Comparison of ENCODE assay signal across 25 cellular contexts in the genomic region with DNA sequence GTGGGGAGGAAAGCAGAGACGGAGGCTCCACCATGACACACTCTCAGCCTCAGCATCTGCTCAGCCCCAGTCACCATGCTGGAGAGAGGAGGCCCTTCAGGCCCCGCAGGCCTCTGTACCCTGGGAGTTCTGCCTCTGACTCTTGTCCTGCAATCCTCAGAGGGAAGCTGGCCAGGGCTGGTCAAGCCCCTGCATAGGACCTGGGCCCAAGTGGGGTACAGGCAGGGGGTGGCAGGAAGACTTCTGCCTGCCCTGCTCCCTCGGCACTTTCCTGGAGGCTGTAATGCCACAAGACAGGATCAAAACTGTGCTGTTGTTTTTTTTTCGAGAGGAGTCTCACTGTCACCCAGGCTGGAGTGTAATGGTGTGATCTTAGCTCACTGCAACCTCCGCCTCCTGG. TPM values are rescaled to one million over a fixed set of nuclear protein-coding genes. Genes with fewer than 3 reads are reported as not detected.
DNase-seq lines count a peak whose midpoint lies in the region; ATAC-seq and TF ChIP-seq lines count a peak whose summit lies in the region.
"Had no signal": no experiment of that assay in that cellular context is flagged by ENCODE, and none has a peak within 500 bp of the region (broad histone marks: within the 10 kb centered on the region; RNA-seq: fewer than 3 reads in every experiment).

No MANE protein-coding gene starts in this region.

- no TSS peak for BruUV-seq in mammary epithelial cell (replicated peaks; lab: Mats Ljungman, UMichigan)

- no peaks in the 10 kb centered on the region for H3K9me2 ChIP-seq in GM23338 (ENCODE audit: insufficient read depth)

- H3K79me2 ChIP-seq in GM23338 (replicated peaks; ENCODE audit: insufficient read depth) (no peaks in the 10 kb centered on the region), neural progenitor cell (ENCODE audit: low read depth) (no peaks in the 10 kb centered on the region), mammary epithelial cell (ENCODE audit: insufficient read depth, low read length) (no peaks in the 10 kb centered on the region)

- H4K20me1 ChIP-seq in GM23338 (replicated peaks; ENCODE audit: insufficient read depth) = no peaks in the 10 kb centered on the region
- no peaks in the 10 kb centered on the region for H4K20me1 ChIP-seq in neural progenitor cell (ENCODE audit: low read depth)
- no peaks in the 10 kb centered on the region for H4K20me1 ChIP-seq in mammary epithelial cell (ENCODE audit: insufficient read depth, low read length)
- H4K20me1 ChIP-seq: BLaER1 treated with 17β-estradiol and CSF1 and Interleukin-3, amounts not matched to agents 10 nM and 100 nM had no signal

- no peaks in the 10 kb centered on the region for H3K4me1 ChIP-seq in GM23338 (ENCODE audit: insufficient read depth)
- H3K4me1 ChIP-seq in neural progenitor cell = no peaks in the 10 kb centered on the region
- H3K4me1 ChIP-seq in mammary epithelial cell (ENCODE audit: insufficient read depth, low read length) = no peaks in the 10 kb centered on the region
- H3K4me1 ChIP-seq: BE2C had no signal

- H3K27me3 ChIP-seq in GM23338 (ENCODE audit: insufficient read depth) = no peaks in the 10 kb centered on the region
- H3K27me3 ChIP-seq in neural progenitor cell = no peaks in the 10 kb centered on the region
- H3K27me3 ChIP-seq in mammary epithelial cell (ENCODE audit: insufficient read depth, low read length) = no peaks in the 10 kb centered on the region
- H3K27me3 ChIP-seq: BE2C; BLaER1 treated with 17β-estradiol and CSF1 and Interleukin-3, amounts not matched to agents 10 nM and 100 nM had no signal

- ATAC-seq in GM23338 = peak; percentile 23; the same call in 1 of the 3 replicates
- ATAC-seq in stimulated activated effector memory CD8-positive, alpha-beta T cell treated with anti-CD3 and anti-CD28 coated beads, Interleukin-12 subunit alpha, Interleukin-12 subunit beta, amount 100 ng/mL, for 72 hours = peak; percentile 31
- ATAC-seq in GM18517 (IDR thresholded peaks at IDR 0.05; ENCODE audit: unreplicated experiment) = no peak
- ATAC-seq: A549, GM12878, HCT116 had no signal

- WGBS in mammary epithelial cell (ENCODE audit: low coverage, missing lambda C conversion rate) = 94% methylated on average over 5 of the region's 5 CpGs

- in situ Hi-C loops in mammary epithelial cell (cut with MboI; ENCODE audit: low sequenced_read_pairs in 2 of 2) = no loop called here

- H3K27ac ChIP-seq in GM23338 (ENCODE audit: low read depth) (no peak overlapping the region), neural progenitor cell (no peak overlapping the region), mammary epithelial cell (ENCODE audit: insufficient read depth, low read depth, low read length) (no peak overlapping the region)
- H3K27ac ChIP-seq: A549; BLaER1 treated with 17β-estradiol and CSF1 and Interleukin-3, amounts not matched to agents 10 nM and 100 nM had no signal

- CTCF ChIA-PET in mammary epithelial cell (lab: Charles Lee; ENCODE audit: low non-redundant PET) = no interaction called here

- no peak overlapping the region for H3K27ac Mint-ChIP-seq in GM23338
- peak overlapping the region; percentile 57 for H3K27ac Mint-ChIP-seq in neural progenitor cell
- H3K27ac Mint-ChIP-seq in stimulated activated effector memory CD8-positive, alpha-beta T cell treated with anti-CD3 and anti-CD28 coated beads, Interleukin-12 subunit alpha, Interleukin-12 subunit beta, amount 100 ng/mL, for 72 hours = no peak overlapping the region
- no peak overlapping the region for H3K27ac Mint-ChIP-seq in immature natural killer cell
- H3K27ac Mint-ChIP-seq: CD14-positive monocyte; CD4-positive, alpha-beta T cell; CD8-positive, alpha-beta memory T cell had no signal

- intact Hi-C loops in mammary epithelial cell (cut with micrococcal nuclease) = loop anchor here (10.0 kb wide), 1 partner anchor 55 kb away; no protein-coding TSS in a partner anchor

- DNase-seq in GM23338 (ENCODE audit: low spot score) (no peak), ecto neural progenitor cell (ENCODE audit: low spot score) (peak; percentile 43), neural progenitor cell (ENCODE audit: low spot score) (no peak), glomerular visceral epithelial cell (ENCODE audit: extremely low spot score) (no peak), immature natural killer cell (no peak), mammary epithelial cell (no peak)
- no peak for DNase-seq in stimulated activated effector memory CD8-positive, alpha-beta T cell treated with anti-CD3 and anti-CD28 coated beads, Interleukin-12 subunit alpha, Interleukin-12 subunit beta, amount 100 ng/mL, for 72 hours (ENCODE audit: low spot score in 2 of 2)
- DNase-seq: 8988T; ACHN; AML-193; BE2C; CD4-positive, alpha-beta T cell; CD8-positive, alpha-beta memory T cell; DMS 273 treated with DMSO at 0.1 percent for 48 hours; DMS79; EL; GDM1; H9 had no signal

- H3K4me3 ChIP-seq in GM23338 = no peak overlapping the region
- H3K4me3 ChIP-seq in neural progenitor cell = no peak overlapping the region
- no peak overlapping the region for H3K4me3 ChIP-seq in mammary epithelial cell (replicated peaks in 1 of 3; ENCODE audit: insufficient read depth in 1 of 3, low read depth in 2 of 3, low read length in 3 of 3)
- H3K4me3 ChIP-seq: A549; BLaER1 treated with 17β-estradiol and CSF1 and Interleukin-3, amounts not matched to agents 10 nM and 100 nM; GM12878 had no signal

- no peaks in the 10 kb centered on the region for H3K36me3 ChIP-seq in GM23338 (ENCODE audit: insufficient read depth)
- no peaks in the 10 kb centered on the region for H3K36me3 ChIP-seq in neural progenitor cell
- no peaks in the 10 kb centered on the region for H3K36me3 ChIP-seq in mammary epithelial cell (ENCODE audit: insufficient read depth, low read length)
- H3K36me3 ChIP-seq: BE2C; BLaER1 treated with 17β-estradiol and CSF1 and Interleukin-3, amounts not matched to agents 10 nM and 100 nM had no signal

- H3F3A ChIP-seq in GM23338 (replicated peaks; ENCODE audit: low read depth) (no peaks in the 10 kb centered on the region), neural progenitor cell (ENCODE audit: low read depth) (no peaks in the 10 kb centered on the region)

- H3K4me2 ChIP-seq in GM23338 = no peak overlapping the region
- no peak overlapping the region for H3K4me2 ChIP-seq in neural progenitor cell
- H3K4me2 ChIP-seq in mammary epithelial cell (ENCODE audit: insufficient read depth, low read depth, low read length) = no peak overlapping the region
- H3K4me2 ChIP-seq: A549; BLaER1 treated with 17β-estradiol and CSF1 and Interleukin-3, amounts not matched to agents 10 nM and 100 nM had no signal

- no peak overlapping the region for H3K4me3 Mint-ChIP-seq in GM23338
- H3K4me3 Mint-ChIP-seq in neural progenitor cell = no peak overlapping the region
- H3K4me3 Mint-ChIP-seq in stimulated activated effector memory CD8-positive, alpha-beta T cell treated with anti-CD3 and anti-CD28 coated beads, Interleukin-12 subunit alpha, Interleukin-12 subunit beta, amount 100 ng/mL, for 72 hours = no peak overlapping the region
- no peak overlapping the region for H3K4me3 Mint-ChIP-seq in immature natural killer cell
- H3K4me3 Mint-ChIP-seq: CD14-positive monocyte; CD4-positive, alpha-beta T cell; CD8-positive, alpha-beta memory T cell; H9 had no signal

- no peaks in the 10 kb centered on the region for H3K36me3 Mint-ChIP-seq in GM23338 (ENCODE audit: low read depth)
- H3K36me3 Mint-ChIP-seq in neural progenitor cell = no peaks in the 10 kb centered on the region
- H3K36me3 Mint-ChIP-seq in stimulated activated effector memory CD8-positive, alpha-beta T cell treated with anti-CD3 and anti-CD28 coated beads, Interleukin-12 subunit alpha, Interleukin-12 subunit beta, amount 100 ng/mL, for 72 hours = no peaks in the 10 kb centered on the region
- H3K36me3 Mint-ChIP-seq in immature natural killer cell = no peaks in the 10 kb centered on the region
- H3K36me3 Mint-ChIP-seq: CD14-positive monocyte; CD8-positive, alpha-beta memory T cell had no signal

- no peaks in the 10 kb centered on the region for H3K9me3 Mint-ChIP-seq in GM23338
- H3K9me3 Mint-ChIP-seq in neural progenitor cell = no peaks in the 10 kb centered on the region
- no peaks in the 10 kb centered on the region for H3K9me3 Mint-ChIP-seq in stimulated activated effector memory CD8-positive, alpha-beta T cell treated with anti-CD3 and anti-CD28 coated beads, Interleukin-12 subunit alpha, Interleukin-12 subunit beta, amount 100 ng/mL, for 72 hours
- no peaks in the 10 kb centered on the region for H3K9me3 Mint-ChIP-seq in immature natural killer cell
- H3K9me3 Mint-ChIP-seq: CD14-positive monocyte; CD4-positive, alpha-beta T cell; CD8-positive, alpha-beta memory T cell had no signal

- H3K4me1 Mint-ChIP-seq in GM23338 (peaks cover 4% of the 10 kb centered on the region; the same call in 2 of the 3 replicates), neural progenitor cell (peaks cover 8% of the 10 kb centered on the region), immature natural killer cell (no peaks in the 10 kb centered on the region)
- no peaks in the 10 kb centered on the region for H3K4me1 Mint-ChIP-seq in stimulated activated effector memory CD8-positive, alpha-beta T cell treated with anti-CD3 and anti-CD28 coated beads, Interleukin-12 subunit alpha, Interleukin-12 subunit beta, amount 100 ng/mL, for 72 hours
- H3K4me1 Mint-ChIP-seq: CD14-positive monocyte; CD8-positive, alpha-beta memory T cell; H9 had no signal

- H2AFZ ChIP-seq in GM23338 (peak overlapping the region; percentile 52; the same call in 1 of the 2 replicates), neural progenitor cell (replicated peaks) (peak overlapping the region; percentile 60), mammary epithelial cell (ENCODE audit: low read depth, low read length) (no peak overlapping the region)

- no peak for TF ChIP-seq CTCF in GM23338 (conservative IDR thresholded peaks at IDR 0.05; ENCODE audit: low read depth in 2 of 2)
- no peak for TF ChIP-seq CTCF in neural progenitor cell (IDR thresholded peaks at IDR 0.05)
- TF ChIP-seq CTCF in mammary epithelial cell (conservative IDR thresholded peaks at IDR 0.05 in 1 of 2, IDR thresholded peaks at IDR 0.05 in 1 of 2; ENCODE audit: extremely low read depth in 1 of 2, insufficient read depth in 1 of 2, low read depth in 1 of 2, low read length in 2 of 2) = no peak

- H3K27me3 Mint-ChIP-seq in GM23338 (ENCODE audit: insufficient read depth, low read depth, poor library complexity) (peaks cover 3% of the 10 kb centered on the region), neural progenitor cell (ENCODE audit: insufficient read depth, low read depth) (peaks cover 2% of the 10 kb centered on the region), immature natural killer cell (ENCODE audit: low read depth in 3 of 3) (peaks cover 0 to 5% (median 3%) of the 10 kb centered on the region in 3 donors)

- H3K9me3 ChIP-seq in neural progenitor cell (ENCODE audit: low read depth) (no peaks in the 10 kb centered on the region), mammary epithelial cell (replicated peaks; ENCODE audit: insufficient read depth, low read length) (no peaks in the 10 kb centered on the region)
- H3K9me3 ChIP-seq: A549; BE2C; BLaER1 treated with 17β-estradiol and CSF1 and Interleukin-3, amounts not matched to agents 10 nM and 100 nM had no signal

- dilution Hi-C loops in mammary epithelial cell (cut with HindIII; ENCODE audit: low sequenced_read_pairs) = no loop called here

- H3K9ac ChIP-seq in neural progenitor cell = no peak overlapping the region
- no peak overlapping the region for H3K9ac ChIP-seq in mammary epithelial cell (ENCODE audit: insufficient read depth, low read length)

RNA-seq across cellular contexts. Expression of a gene that starts 33.7 kb away (rescaled TPM):
- not detected in 2 replicates for total RNA-seq in GM23338 (2014; rRNA removed; shearing (Covaris generic))
- polyA plus RNA-seq in GM23338 (2016; fragmentation: Nextera tagmentation; extraction: Ambion mirVana) (not detected in 2 replicates), immature natural killer cell (not detected), mammary epithelial cell (not detected)
- total RNA-seq in neural progenitor cell (ENCODE audit: low replicate concordance) (not detected in 2 replicates), mammary epithelial cell (not detected)
- polyA minus RNA-seq in mammary epithelial cell = not detected
- total RNA-seq: CD4-positive, alpha-beta T cell; CD8-positive, alpha-beta memory T cell; GM12878; H4; H9 had no signal
- polyA plus RNA-seq: CD14-positive monocyte; CD8-positive, alpha-beta memory T cell; GM12878 had no signal

RNA-seq across cellular contexts. Expression of a gene that starts 47.1 kb away (rescaled TPM):
- total RNA-seq in GM23338 (2014; rRNA removed; shearing (Covaris generic)) = 0.07 and 0.16 TPM in 2 replicates
- 0.09 and 0.44 TPM in 2 replicates for polyA plus RNA-seq in GM23338 (2016; fragmentation: Nextera tagmentation; extraction: Ambion mirVana)
- total RNA-seq in neural progenitor cell (ENCODE audit: low replicate concordance) = 0.34 TPM in 1 of 2 replicates, not detected in the other
- polyA plus RNA-seq in immature natural killer cell = not detected
- 1 to 10 TPM in 1 of 2 donors, not detected in 1; 1.7 TPM for total RNA-seq in mammary epithelial cell
- polyA plus RNA-seq in mammary epithelial cell = 0.07 TPM
- not detected for polyA minus RNA-seq in mammary epithelial cell
- total RNA-seq: CD4-positive, alpha-beta T cell; H4 had no signal
- polyA plus RNA-seq: A549, CD14-positive monocyte had no signal
